21 cellular contexts compared by ENCODE assay signal in genomic region chr18:52200406-52200805, GRCh38.
"Had no signal": no experiment of that assay in that cellular context is flagged by ENCODE, and none has a peak within 500 bp of the region (broad histone marks: within the 10 kb centered on the region; RNA-seq: fewer than 3 reads in every experiment).

No MANE protein-coding gene starts in this region.

- H3K36me3 ChIP-seq: gastrocnemius medialis, heart left ventricle, left lung, prostate gland, sigmoid colon, stomach, thyroid gland had no signal

- H3K4me3 ChIP-seq: coronary artery, gastrocnemius medialis, heart left ventricle, hepatocyte, left lung, prostate gland, sigmoid colon, stomach, thyroid gland had no signal

- DNase-seq: dermis blood vessel endothelial cell; effector memory CD4-positive, alpha-beta T cell; gastrocnemius medialis; heart left ventricle; kidney; left cardiac atrium; naive thymus-derived CD8-positive, alpha-beta T cell; nephron progenitor cell; right cardiac atrium; sigmoid colon; stimulated activated CD4-positive, alpha-beta T cell treated with anti-CD3 and anti-CD28 coated beads, Interleukin-2, amount 100 ng/mL, for 24 hours; stimulated activated CD4-positive, alpha-beta T cell treated with anti-CD3 and anti-CD28 coated beads, Interleukin-4, amount 100 ng/mL, for 24 hours; stimulated activated naive CD4-positive, alpha-beta T cell treated with Interleukin-2 at 50 U/mL for 16 hours; stomach; thyroid gland; trophoblast cell had no signal

- H3K27me3 ChIP-seq: gastrocnemius medialis, heart left ventricle, hepatocyte, left lung, sigmoid colon, stomach, thyroid gland had no signal

- ATAC-seq: gastrocnemius medialis; heart left ventricle; left cardiac atrium; left lung; naive thymus-derived CD8-positive, alpha-beta T cell; right cardiac atrium; stimulated activated effector memory CD8-positive, alpha-beta T cell treated with anti-CD3 and anti-CD28 coated beads, Interleukin-12 subunit alpha, Interleukin-12 subunit beta, amount 100 ng/mL, for 72 hours had no signal

- H3K4me1 ChIP-seq: gastrocnemius medialis, heart left ventricle, left lung, prostate gland, sigmoid colon, stomach, thyroid gland had no signal

- H3K4me2 ChIP-seq: hepatocyte had no signal

- H3K9me3 ChIP-seq: gastrocnemius medialis, left lung, prostate gland, sigmoid colon, stomach, thyroid gland had no signal

- H3K27ac ChIP-seq: coronary artery, gastrocnemius medialis, heart left ventricle, hepatocyte, left lung, prostate gland, sigmoid colon, stomach, thyroid gland had no signal

- H2AFZ ChIP-seq: hepatocyte had no signal

- H3K79me2 ChIP-seq: hepatocyte had no signal
